In genomic region chr12:54868690-54869089, GRCh38 we compare ENCODE assay signal across 22 cellular contexts.
"Had no signal": no experiment of that assay in that cellular context is flagged by ENCODE, and none has a peak within 500 bp of the region (broad histone marks: within the 10 kb centered on the region; RNA-seq: fewer than 3 reads in every experiment).

No MANE protein-coding gene starts in this region.

- H3K9me3 Mint-ChIP-seq: stimulated activated memory B cell treated with anti-CD40 and anti-IgM and Interleukin-4, amounts not matched to agents 10 μg/mL and 1 μg/mL and 100 μg/mL, for 72 hours; stimulated activated naive B cell treated with anti-CD40 and anti-IgM and Interleukin-4, amounts not matched to agents 10 μg/mL and 1 μg/mL and 100 μg/mL, for 72 hours; stimulated activated naive CD8-positive, alpha-beta T cell treated with anti-CD3 and anti-CD28 coated beads, Interleukin-15, amount 100 ng/mL, for 72 hours; stimulated activated naive CD8-positive, alpha-beta T cell treated with anti-CD3 and anti-CD28 coated beads, Interleukin-15, Interleukin-2, amounts not matched to agents 100 ng/mL and 50 ng/mL, for 24 hours; type B pancreatic cell had no signal

- H3K27ac Mint-ChIP-seq: stimulated activated memory B cell treated with anti-CD40 and anti-IgM and Interleukin-4, amounts not matched to agents 10 μg/mL and 1 μg/mL and 100 μg/mL, for 72 hours; stimulated activated naive B cell treated with anti-CD40 and anti-IgM and Interleukin-4, amounts not matched to agents 10 μg/mL and 1 μg/mL and 100 μg/mL, for 72 hours; stimulated activated naive CD8-positive, alpha-beta T cell treated with anti-CD3 and anti-CD28 coated beads, Interleukin-15, amount 100 ng/mL, for 72 hours; stimulated activated naive CD8-positive, alpha-beta T cell treated with anti-CD3 and anti-CD28 coated beads, Interleukin-15, Interleukin-2, amounts not matched to agents 100 ng/mL and 50 ng/mL, for 24 hours; type B pancreatic cell had no signal

- H3K36me3 Mint-ChIP-seq: stimulated activated memory B cell treated with anti-CD40 and anti-IgM and Interleukin-4, amounts not matched to agents 10 μg/mL and 1 μg/mL and 100 μg/mL, for 72 hours; stimulated activated naive B cell treated with anti-CD40 and anti-IgM and Interleukin-4, amounts not matched to agents 10 μg/mL and 1 μg/mL and 100 μg/mL, for 72 hours; type B pancreatic cell had no signal

- H3K4me1 Mint-ChIP-seq: stimulated activated memory B cell treated with anti-CD40 and anti-IgM and Interleukin-4, amounts not matched to agents 10 μg/mL and 1 μg/mL and 100 μg/mL, for 72 hours had no signal

- DNase-seq: stimulated activated CD4-positive, alpha-beta T cell treated with anti-CD3 and anti-CD28 coated beads, Interleukin-2, amount 100 ng/mL, for 24 hours; stimulated activated CD4-positive, alpha-beta T cell treated with anti-CD3 and anti-CD28 coated beads, Interleukin-2, amount 100 ng/mL, for 48 hours; stimulated activated CD4-positive, alpha-beta T cell treated with anti-CD3 and anti-CD28 coated beads, Interleukin-4, amount 100 ng/mL, for 1 hour; stimulated activated CD4-positive, alpha-beta T cell treated with anti-CD3 and anti-CD28 coated beads, Interleukin-4, amount 100 ng/mL, for 4 hours; stimulated activated CD8-positive, alpha-beta memory T cell treated with anti-CD3 and anti-CD28 coated beads, Interleukin-4, amount 100 ng/mL, for 48 hours; stimulated activated naive B cell treated with anti-CD40 and anti-IgM and Interleukin-4, amounts not matched to agents 10 μg/mL and 1 μg/mL and 100 μg/mL, for 72 hours; stimulated activated naive CD4-positive, alpha-beta T cell; stimulated activated naive CD4-positive, alpha-beta T cell treated with Interleukin-2 at 50 U/mL for 16 hours; stimulated activated naive CD8-positive, alpha-beta T cell treated with anti-CD3 and anti-CD28 coated beads, Interleukin-15, amount 100 ng/mL, for 72 hours; stimulated activated naive CD8-positive, alpha-beta T cell treated with anti-CD3 and anti-CD28 coated beads, Interleukin-15, Interleukin-2, amounts not matched to agents 100 U/mL and 50 U/mL, for 24 hours; stomach; substantia nigra; testis; thyroid gland; tibial artery; transverse colon; upper lobe of left lung; upper lobe of right lung; uterus had no signal

- ATAC-seq: stimulated activated memory B cell treated with anti-CD40 and anti-IgM and Interleukin-4, amounts not matched to agents 10 μg/mL and 1 μg/mL and 100 μg/mL, for 72 hours; stimulated activated naive B cell treated with anti-CD40 and anti-IgM and Interleukin-4, amounts not matched to agents 10 μg/mL and 1 μg/mL and 100 μg/mL, for 72 hours; stimulated activated naive CD8-positive, alpha-beta T cell treated with anti-CD3 and anti-CD28 coated beads, Interleukin-15, amount 100 ng/mL, for 72 hours; stimulated activated naive CD8-positive, alpha-beta T cell treated with anti-CD3 and anti-CD28 coated beads, Interleukin-15, Interleukin-2, amounts not matched to agents 100 U/mL and 50 U/mL, for 24 hours; upper lobe of right lung had no signal

- H3K4me3 Mint-ChIP-seq: stimulated activated memory B cell treated with anti-CD40 and anti-IgM and Interleukin-4, amounts not matched to agents 10 μg/mL and 1 μg/mL and 100 μg/mL, for 72 hours; stimulated activated naive B cell treated with anti-CD40 and anti-IgM and Interleukin-4, amounts not matched to agents 10 μg/mL and 1 μg/mL and 100 μg/mL, for 72 hours; stimulated activated naive CD8-positive, alpha-beta T cell treated with anti-CD3 and anti-CD28 coated beads, Interleukin-15, amount 100 ng/mL, for 72 hours; stimulated activated naive CD8-positive, alpha-beta T cell treated with anti-CD3 and anti-CD28 coated beads, Interleukin-15, Interleukin-2, amounts not matched to agents 100 ng/mL and 50 ng/mL, for 24 hours; type B pancreatic cell had no signal
